ENCODE assay signal across 24 cellular contexts in the genomic region with DNA sequence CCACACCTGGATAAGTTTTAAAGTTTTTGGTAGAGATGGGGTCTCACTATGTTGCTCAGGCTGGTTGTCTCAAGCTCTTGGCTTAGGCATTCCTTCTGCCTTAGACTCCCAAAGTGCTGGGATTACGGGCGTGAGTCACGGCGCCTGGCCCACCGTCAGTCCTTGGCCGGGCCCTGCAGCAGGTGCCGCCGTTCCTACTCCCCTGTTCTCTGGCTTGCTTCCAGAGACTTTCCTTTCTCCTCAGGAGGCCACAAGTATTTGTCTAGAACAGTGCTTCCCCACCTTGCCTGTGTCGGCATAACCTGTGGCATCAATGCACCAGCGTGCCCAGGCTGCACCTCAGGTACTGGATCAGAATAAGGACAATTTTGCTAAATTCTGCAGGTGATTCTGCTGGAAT. TPM values are rescaled to one million over a fixed set of nuclear protein-coding genes. Genes with fewer than 3 reads are reported as not detected.
"Had no signal": no experiment of that assay in that cellular context is flagged by ENCODE, and none has a peak within 500 bp of the region (broad histone marks: within the 10 kb centered on the region; RNA-seq: fewer than 3 reads in every experiment).

No MANE protein-coding gene starts in this region.

- ATAC-seq: activated CD8-positive, alpha-beta memory T cell treated with anti-CD3 and anti-CD28 coated beads, Interleukin-2, amount 10 ng/mL, durations not matched to agents 7 days and 5 days; activated CD8-positive, alpha-beta T cell treated with anti-CD3 and anti-CD28 coated beads for 36 hours; heart right ventricle; left cardiac atrium; right lobe of liver; stimulated activated naive B cell treated with anti-CD40 and anti-IgM and Interleukin-4, amounts not matched to agents 10 μg/mL and 1 μg/mL and 100 μg/mL, for 72 hours had no signal

- DNase-seq: activated CD4-positive, alpha-beta T cell treated with anti-CD3 and anti-CD28 coated beads, Interleukin-2, amount 10 ng/mL, durations not matched to agents 7 days and 5 days; activated CD4-positive, CD25-positive, alpha-beta regulatory T cell treated with anti-CD3 and anti-CD28 coated beads, Interleukin-2, amount 50 U/mL, for 72 hours; activated CD8-positive, alpha-beta memory T cell treated with anti-CD3 and anti-CD28 coated beads, Interleukin-2, amount 10 ng/mL, durations not matched to agents 7 days and 5 days; activated CD8-positive, alpha-beta T cell treated with anti-CD3 and anti-CD28 coated beads for 36 hours; activated effector memory CD4-positive, alpha-beta T cell treated with anti-CD3 and anti-CD28 coated beads, Interleukin-2, amount 50 U/mL, for 16 hours; activated naive CD4-positive, alpha-beta T cell treated with anti-CD3 and anti-CD28 coated beads, Interleukin-2, amount 10 ng/mL, durations not matched to agents 7 days and 5 days; activated T-cell treated with anti-CD3 and anti-CD28 coated beads for 4 hours; cerebellar nuclear complex; endodermal cell; heart right ventricle; islet precursor cell; left cardiac atrium; mesenchymal stem cell; nucleus accumbens; right lobe of liver; stimulated activated CD4-positive, alpha-beta T cell treated with anti-CD3 and anti-CD28 coated beads, Interleukin-2, amount 100 ng/mL, for 24 hours; stimulated activated naive B cell treated with anti-CD40 and anti-IgM and Interleukin-4, amounts not matched to agents 10 μg/mL and 1 μg/mL and 100 μg/mL, for 72 hours; testis; WERI-Rb-1 had no signal

- H3K36me3 ChIP-seq: heart right ventricle, right lobe of liver, WERI-Rb-1 had no signal

- H3K4me3 ChIP-seq: coronary artery, heart right ventricle, right lobe of liver, skin epidermis, testis had no signal

- H3K9me3 Mint-ChIP-seq: activated CD4-positive, alpha-beta T cell treated with anti-CD3 and anti-CD28 coated beads, Interleukin-2, amount 10 ng/mL, durations not matched to agents 7 days and 5 days; activated CD8-positive, alpha-beta T cell treated with anti-CD3 and anti-CD28 coated beads for 36 hours; activated naive CD4-positive, alpha-beta T cell treated with anti-CD3 and anti-CD28 coated beads, Interleukin-2, amount 10 ng/mL, durations not matched to agents 7 days and 5 days; nephron; stimulated activated naive B cell treated with anti-CD40 and anti-IgM and Interleukin-4, amounts not matched to agents 10 μg/mL and 1 μg/mL and 100 μg/mL, for 72 hours; type B pancreatic cell had no signal

- H3K4me3 Mint-ChIP-seq: activated CD4-positive, alpha-beta T cell treated with anti-CD3 and anti-CD28 coated beads, Interleukin-2, amount 10 ng/mL, durations not matched to agents 7 days and 5 days; activated CD8-positive, alpha-beta memory T cell treated with anti-CD3 and anti-CD28 coated beads, Interleukin-2, amount 10 ng/mL, durations not matched to agents 7 days and 5 days; activated CD8-positive, alpha-beta T cell treated with anti-CD3 and anti-CD28 coated beads for 36 hours; activated naive CD4-positive, alpha-beta T cell treated with anti-CD3 and anti-CD28 coated beads, Interleukin-2, amount 10 ng/mL, durations not matched to agents 7 days and 5 days; endodermal cell; nephron; stimulated activated naive B cell treated with anti-CD40 and anti-IgM and Interleukin-4, amounts not matched to agents 10 μg/mL and 1 μg/mL and 100 μg/mL, for 72 hours; type B pancreatic cell had no signal

- H3K4me1 ChIP-seq: right lobe of liver, testis had no signal

- H3K27ac ChIP-seq: coronary artery, epithelial cell of prostate, heart right ventricle, right lobe of liver, skin epidermis, testis, WERI-Rb-1 had no signal

- H3K9me3 ChIP-seq: heart right ventricle, right lobe of liver, testis had no signal

- H3K36me3 Mint-ChIP-seq: activated CD8-positive, alpha-beta memory T cell treated with anti-CD3 and anti-CD28 coated beads, Interleukin-2, amount 10 ng/mL, durations not matched to agents 7 days and 5 days; activated naive CD4-positive, alpha-beta T cell treated with anti-CD3 and anti-CD28 coated beads, Interleukin-2, amount 10 ng/mL, durations not matched to agents 7 days and 5 days; stimulated activated naive B cell treated with anti-CD40 and anti-IgM and Interleukin-4, amounts not matched to agents 10 μg/mL and 1 μg/mL and 100 μg/mL, for 72 hours; type B pancreatic cell had no signal

- H3K27ac Mint-ChIP-seq: activated CD4-positive, alpha-beta T cell treated with anti-CD3 and anti-CD28 coated beads, Interleukin-2, amount 10 ng/mL, durations not matched to agents 7 days and 5 days; activated CD8-positive, alpha-beta memory T cell treated with anti-CD3 and anti-CD28 coated beads, Interleukin-2, amount 10 ng/mL, durations not matched to agents 7 days and 5 days; activated CD8-positive, alpha-beta T cell treated with anti-CD3 and anti-CD28 coated beads for 36 hours; activated naive CD4-positive, alpha-beta T cell treated with anti-CD3 and anti-CD28 coated beads, Interleukin-2, amount 10 ng/mL, durations not matched to agents 7 days and 5 days; endodermal cell; nephron; stimulated activated naive B cell treated with anti-CD40 and anti-IgM and Interleukin-4, amounts not matched to agents 10 μg/mL and 1 μg/mL and 100 μg/mL, for 72 hours; type B pancreatic cell had no signal

RNA-seq across cellular contexts. Expression of gene MGAT5B, which starts 3.0 kb away (rescaled TPM):
- total RNA-seq: activated CD8-positive, alpha-beta T cell treated with anti-CD3 and anti-CD28 coated beads for 36 hours had no signal
